ENCODE assay signal across 21 cellular contexts in genomic region chr10:94092848-94093247, GRCh38.
A peak's percentile ranks its signal among the peaks of the same experiment; 100 is the strongest.
DNase-seq lines count a peak whose midpoint lies in the region; ATAC-seq and TF ChIP-seq lines count a peak whose summit lies in the region.
"Had no signal": no experiment of that assay in that cellular context is flagged by ENCODE, and none has a peak within 500 bp of the region (broad histone marks: within the 10 kb centered on the region; RNA-seq: fewer than 3 reads in every experiment).

No MANE protein-coding gene starts in this region.

- H3K79me2 ChIP-seq in mammary epithelial cell (ENCODE audit: insufficient read depth, low read length) = no peaks in the 10 kb centered on the region

- H3K4me2 ChIP-seq in mammary epithelial cell (ENCODE audit: insufficient read depth, low read depth, low read length) = no peak overlapping the region
- H3K4me2 ChIP-seq: BLaER1 treated with 17β-estradiol and CSF1 and Interleukin-3, amounts not matched to agents 10 nM and 100 nM had no signal

- H3K27ac Mint-ChIP-seq in MCF 10A (ENCODE audit: low read depth, unreplicated experiment) (peak overlapping the region; percentile 31), chondrocyte (ENCODE audit: unreplicated experiment) (peak overlapping the region; percentile 62)
- H3K27ac Mint-ChIP-seq: activated CD4-positive, alpha-beta T cell treated with anti-CD3 and anti-CD28 coated beads for 36 hours; activated naive CD8-positive, alpha-beta T cell treated with anti-CD3 and anti-CD28 coated beads, Interleukin-2, amount 50 U/mL, for 24 hours had no signal

- CTCF ChIA-PET in MCF 10A (lab: Yijun Ruan, JAX) = interaction anchor here (0.6 to 1.0 kb wide), 2 partner anchors 116 to 315 kb away, joined by 3 read pairs; no protein-coding TSS in a partner anchor
- CTCF ChIA-PET in mammary epithelial cell (lab: Charles Lee; ENCODE audit: low non-redundant PET) = no interaction called here

- POLR2A ChIA-PET in MCF 10A (lab: Yijun Ruan, JAX) = no interaction called here

- H3K4me3 Mint-ChIP-seq in MCF 10A (ENCODE audit: unreplicated experiment) = no peak overlapping the region
- no peak overlapping the region for H3K4me3 Mint-ChIP-seq in chondrocyte (ENCODE audit: unreplicated experiment)
- H3K4me3 Mint-ChIP-seq: activated CD4-positive, alpha-beta T cell treated with anti-CD3 and anti-CD28 coated beads for 36 hours; activated naive CD8-positive, alpha-beta T cell treated with anti-CD3 and anti-CD28 coated beads, Interleukin-2, amount 50 U/mL, for 24 hours had no signal

- intact Hi-C loops in MCF 10A (cut with micrococcal nuclease) (no loop called here), mammary epithelial cell (cut with micrococcal nuclease) (no loop called here), lower lobe of right lung (cut with DNase I) (no loop called here)

- H3K36me3 ChIP-seq in mammary epithelial cell (ENCODE audit: insufficient read depth, low read length) (no peaks in the 10 kb centered on the region), lower lobe of right lung (no peaks in the 10 kb centered on the region)
- H3K36me3 ChIP-seq: BLaER1 treated with 17β-estradiol and CSF1 and Interleukin-3, amounts not matched to agents 10 nM and 100 nM; gastrocnemius medialis; ovary; SJSA1 had no signal

- DNase-seq in MCF 10A (ENCODE audit: unreplicated experiment) (peak; percentile 26), mammary epithelial cell (no peak), chondrocyte (ENCODE audit: low spot score) (no peak), kidney tubule cell (ENCODE audit: low spot score) (peak; percentile 43), lower lobe of right lung (no peak), inferior parietal cortex (ENCODE audit: extremely low spot score) (no peak), GM20000 (ENCODE audit: low spot score) (no peak), T-helper 9 cell (no peak)
- DNase-seq: 8988T; activated CD4-positive, alpha-beta T cell treated with anti-CD3 and anti-CD28 coated beads for 36 hours; activated naive CD8-positive, alpha-beta T cell treated with anti-CD3 and anti-CD28 coated beads, Interleukin-2, amount 50 U/mL, for 24 hours; cerebellar nuclear complex; gastrocnemius medialis; Kasumi-1; NCI-H1417 treated with DMSO at 0.1 percent for 48 hours; NCI-H69; OCI-M1; ovary; stimulated activated CD4-positive, alpha-beta T cell treated with anti-CD3 and anti-CD28 coated beads, Interleukin-4, amount 100 ng/mL, for 1 hour had no signal

- peaks cover 5% of the 10 kb centered on the region for H3K27me3 ChIP-seq in mammary epithelial cell (ENCODE audit: insufficient read depth, low read length)
- no peaks in the 10 kb centered on the region for H3K27me3 ChIP-seq in lower lobe of right lung (ENCODE audit: low read depth)
- H3K27me3 ChIP-seq: BLaER1 treated with 17β-estradiol and CSF1 and Interleukin-3, amounts not matched to agents 10 nM and 100 nM; gastrocnemius medialis; ovary; SJSA1 had no signal

- H3K36me3 Mint-ChIP-seq in MCF 10A (ENCODE audit: insufficient read depth, unreplicated experiment) = no peaks in the 10 kb centered on the region
- H3K36me3 Mint-ChIP-seq in chondrocyte (ENCODE audit: low read depth) = peaks cover 2% of the 10 kb centered on the region

- TF ChIP-seq CTCF in MCF 10A (IDR thresholded peaks at IDR 0.05; ENCODE audit: unreplicated experiment) (no peak), mammary epithelial cell (conservative IDR thresholded peaks at IDR 0.05 in 1 of 2, IDR thresholded peaks at IDR 0.05 in 1 of 2; ENCODE audit: extremely low read depth in 1 of 2, insufficient read depth in 1 of 2, low read depth in 1 of 2, low read length in 2 of 2) (no peak), chondrocyte (IDR thresholded peaks at IDR 0.05) (no peak), lower lobe of right lung (IDR thresholded peaks at IDR 0.05) (no peak), GM20000 (IDR thresholded peaks at IDR 0.05; ENCODE audit: extremely low read depth, missing control alignments) (no peak)

- H3K9me3 ChIP-seq in mammary epithelial cell (replicated peaks; ENCODE audit: insufficient read depth, low read length) (no peaks in the 10 kb centered on the region), lower lobe of right lung (no peaks in the 10 kb centered on the region)
- H3K9me3 ChIP-seq: BLaER1 treated with 17β-estradiol and CSF1 and Interleukin-3, amounts not matched to agents 10 nM and 100 nM; gastrocnemius medialis; ovary; SJSA1 had no signal

- H3K4me1 ChIP-seq in mammary epithelial cell (ENCODE audit: insufficient read depth, low read length) = no peaks in the 10 kb centered on the region
- H3K4me1 ChIP-seq in lower lobe of right lung = peaks cover 15% of the 10 kb centered on the region
- H3K4me1 ChIP-seq: BLaER1 treated with 17β-estradiol and CSF1 and Interleukin-3, amounts not matched to agents 10 nM and 100 nM; gastrocnemius medialis had no signal

- peaks cover 24% of the 10 kb centered on the region for H3K4me1 Mint-ChIP-seq in MCF 10A (ENCODE audit: insufficient read depth, unreplicated experiment)
- H3K4me1 Mint-ChIP-seq in chondrocyte (ENCODE audit: low read depth) = peaks cover 74% of the 10 kb centered on the region
- H3K4me1 Mint-ChIP-seq: activated CD4-positive, alpha-beta T cell treated with anti-CD3 and anti-CD28 coated beads for 36 hours; activated naive CD8-positive, alpha-beta T cell treated with anti-CD3 and anti-CD28 coated beads, Interleukin-2, amount 50 U/mL, for 24 hours had no signal

- no TSS peak for BruUV-seq in MCF 10A (replicated peaks; lab: Mats Ljungman, UMichigan)
- BruUV-seq in mammary epithelial cell (replicated peaks; lab: Mats Ljungman, UMichigan) = no TSS peak

- dilution Hi-C loops in mammary epithelial cell (cut with HindIII; ENCODE audit: low sequenced_read_pairs) = no loop called here

- peaks cover 6% of the 10 kb centered on the region for H3K9me3 Mint-ChIP-seq in MCF 10A (ENCODE audit: unreplicated experiment)
- no peaks in the 10 kb centered on the region for H3K9me3 Mint-ChIP-seq in chondrocyte (ENCODE audit: low read depth)
- H3K9me3 Mint-ChIP-seq: activated naive CD8-positive, alpha-beta T cell treated with anti-CD3 and anti-CD28 coated beads, Interleukin-2, amount 50 U/mL, for 24 hours had no signal

- no peaks in the 10 kb centered on the region for H3K27me3 Mint-ChIP-seq in MCF 10A (ENCODE audit: insufficient read depth, unreplicated experiment)
- no peaks in the 10 kb centered on the region for H3K27me3 Mint-ChIP-seq in chondrocyte (ENCODE audit: low read depth)

- no peaks in the 10 kb centered on the region for H4K20me1 ChIP-seq in mammary epithelial cell (ENCODE audit: insufficient read depth, low read length)
- H4K20me1 ChIP-seq: BLaER1 treated with 17β-estradiol and CSF1 and Interleukin-3, amounts not matched to agents 10 nM and 100 nM had no signal

- ATAC-seq in lower lobe of right lung = no peak
- ATAC-seq: activated CD4-positive, alpha-beta T cell treated with anti-CD3 and anti-CD28 coated beads for 36 hours; activated naive CD8-positive, alpha-beta T cell treated with anti-CD3 and anti-CD28 coated beads, Interleukin-2, amount 50 U/mL, for 24 hours; gastrocnemius medialis had no signal

- no peak overlapping the region for H3K27ac ChIP-seq in mammary epithelial cell (ENCODE audit: insufficient read depth, low read depth, low read length)
- no peak overlapping the region for H3K27ac ChIP-seq in lower lobe of right lung
- H3K27ac ChIP-seq: BLaER1 treated with 17β-estradiol and CSF1 and Interleukin-3, amounts not matched to agents 10 nM and 100 nM; ovary; SJSA1 had no signal

- 71% methylated on average over 1 of the region's 1 CpG for WGBS in mammary epithelial cell (ENCODE audit: low coverage, missing lambda C conversion rate)

- no peak overlapping the region for H3K4me3 ChIP-seq in mammary epithelial cell (replicated peaks in 1 of 3; ENCODE audit: insufficient read depth in 1 of 3, low read depth in 2 of 3, low read length in 3 of 3)
- no peak overlapping the region for H3K4me3 ChIP-seq in lower lobe of right lung
- H3K4me3 ChIP-seq: BLaER1 treated with 17β-estradiol and CSF1 and Interleukin-3, amounts not matched to agents 10 nM and 100 nM; gastrocnemius medialis; ovary; SJSA1 had no signal

- no peak overlapping the region for H3K9ac ChIP-seq in mammary epithelial cell (ENCODE audit: insufficient read depth, low read length)
- H3K9ac ChIP-seq: BLaER1 treated with 17β-estradiol and CSF1 and Interleukin-3, amounts not matched to agents 10 nM and 100 nM had no signal

- H2AFZ ChIP-seq in mammary epithelial cell (ENCODE audit: low read depth, low read length) = no peak overlapping the region

- in situ Hi-C loops in mammary epithelial cell (cut with MboI; ENCODE audit: low sequenced_read_pairs in 2 of 2) = no loop called here

Comparison
In these comparisons a context has a peak if more than half of its experiments do, and no peak if none do; other contexts are left out.
1. DNase-seq: peak in MCF 10A (single experiment) and kidney tubule cell (single experiment); none in mammary epithelial cell (single experiment), chondrocyte (single experiment), lower lobe of right lung (single experiment), inferior parietal cortex (single experiment), GM20000 (single experiment) and T-helper 9 cell (single experiment).